Comparison of ENCODE assay signal across 25 cellular contexts in the genomic region with DNA sequence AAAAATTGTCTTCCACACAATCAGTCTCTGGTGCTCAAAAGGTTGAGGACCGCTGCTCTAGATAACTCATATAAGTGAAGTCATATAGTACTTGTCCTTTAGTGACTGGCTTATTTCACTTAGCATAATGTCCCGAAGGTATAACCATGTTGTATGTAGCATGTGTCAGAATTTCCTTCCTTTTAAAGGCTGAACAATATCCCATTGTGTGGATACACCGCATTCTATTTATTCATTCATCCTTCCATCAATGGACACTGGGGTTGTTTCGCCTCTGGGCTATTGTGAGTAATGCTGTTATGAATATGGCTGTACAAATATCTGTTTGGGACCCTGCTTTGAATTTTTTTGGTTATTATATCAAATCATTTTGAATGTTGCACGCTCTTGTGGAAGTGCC. TPM values are rescaled to one million over a fixed set of nuclear protein-coding genes. Genes with fewer than 3 reads are reported as not detected.
DNase-seq lines count a peak whose midpoint lies in the region; FAIRE-seq and TF ChIP-seq lines count a peak whose summit lies in the region.
"Had no signal": no experiment of that assay in that cellular context is flagged by ENCODE, and none has a peak within 500 bp of the region (broad histone marks: within the 10 kb centered on the region; RNA-seq: fewer than 3 reads in every experiment).

No MANE protein-coding gene starts in this region.

- H2AFZ ChIP-seq in endothelial cell of umbilical vein (ENCODE audit: low read depth, low read length): no peak overlapping the region

- DNase-seq in COLO829 (ENCODE audit: low spot score): peak; percentile 38
- DNase-seq in M059J (ENCODE audit: low read depth): peak; percentile 13
- DNase-seq in endothelial cell of umbilical vein (ENCODE audit: low read depth, low spot score): no peak
- DNase-seq in medulla oblongata (ENCODE audit: extremely low spot score): peak; percentile 12
- no peak for DNase-seq in RPMI8226
- DNase-seq in activated effector memory CD4-positive, alpha-beta T cell treated with Interleukin-2 at 50 U/mL for 16 hours: no peak
- no peak for DNase-seq in stimulated activated CD4-positive, alpha-beta T cell treated with anti-CD3 and anti-CD28 coated beads, Interleukin-1b, Interleukin-23, amount 100 ng/mL, for 48 hours
- DNase-seq: AML-193; CD4-positive, alpha-beta T cell; COR-L47; DMS53; GF-D8; GOT3; HCEC 1CT; NCI-H1092 treated with DMSO at 0.1 percent for 48 hours; NCI-H1436; NCI-H1930; NCI-H2107; NCI-H524 treated with DMSO at 0.1 percent for 48 hours; SHP77 treated with DMSO at 0.1 percent for 48 hours had no signal

- no peak overlapping the region for H3K4me2 ChIP-seq in endothelial cell of umbilical vein (ENCODE audit: insufficient read depth, low read length)
- H3K4me2 ChIP-seq: BLaER1 treated with 17β-estradiol and CSF1 and Interleukin-3, amounts not matched to agents 10 nM and 100 nM had no signal

- BruUV-seq in endothelial cell of umbilical vein (replicated peaks; lab: Mats Ljungman, UMichigan): no TSS peak

- no peaks in the 10 kb centered on the region for H3K36me3 ChIP-seq in endothelial cell of umbilical vein (ENCODE audit: control insufficient read depth in 2 of 2, extremely low read depth in 1 of 2, insufficient read depth in 2 of 2, low read length in 2 of 2)
- H3K36me3 ChIP-seq: BLaER1 treated with 17β-estradiol and CSF1 and Interleukin-3, amounts not matched to agents 10 nM and 100 nM had no signal

- TF ChIP-seq POLR2A in endothelial cell of umbilical vein (IDR thresholded peaks at IDR 0.05; ENCODE audit: low read depth, low read length): no peak

- no peaks in the 10 kb centered on the region for H4K20me1 ChIP-seq in endothelial cell of umbilical vein (replicated peaks; ENCODE audit: control insufficient read depth, extremely low read depth, insufficient read depth, low read length)
- H4K20me1 ChIP-seq: BLaER1 treated with 17β-estradiol and CSF1 and Interleukin-3, amounts not matched to agents 10 nM and 100 nM had no signal

- no peaks in the 10 kb centered on the region for H3K79me2 ChIP-seq in endothelial cell of umbilical vein (ENCODE audit: control insufficient read depth, insufficient read depth, low read length)

- no peaks in the 10 kb centered on the region for H3K27me3 ChIP-seq in endothelial cell of umbilical vein (ENCODE audit: control insufficient read depth in 2 of 2, insufficient read depth in 2 of 2, low read length in 2 of 2)
- H3K27me3 ChIP-seq: BLaER1 treated with 17β-estradiol and CSF1 and Interleukin-3, amounts not matched to agents 10 nM and 100 nM had no signal

- intact Hi-C loops in endothelial cell of umbilical vein (cut with micrococcal nuclease): loop anchor here (5.0 kb wide), 1 partner anchor 360 kb away; no protein-coding TSS in a partner anchor

- no peak overlapping the region for H3K4me3 ChIP-seq in endothelial cell of umbilical vein (replicated peaks in 1 of 3; ENCODE audit: insufficient read depth in 1 of 3, low read depth in 1 of 3, low read length in 3 of 3)
- H3K4me3 ChIP-seq: BLaER1 treated with 17β-estradiol and CSF1 and Interleukin-3, amounts not matched to agents 10 nM and 100 nM; SK-N-MC had no signal

- CTCF ChIA-PET in endothelial cell of umbilical vein (lab: Charles Lee): interaction anchor here (1.2 to 5.0 kb wide), 4 partner anchors 32 to 62 kb away, joined by 3 to 136 read pairs (median 4); no protein-coding TSS in a partner anchor

- H3K4me1 ChIP-seq in endothelial cell of umbilical vein (ENCODE audit: control insufficient read depth, extremely low read depth, insufficient read depth, low read length): no peaks in the 10 kb centered on the region

- no peak overlapping the region for H3K9ac ChIP-seq in endothelial cell of umbilical vein (replicated peaks; ENCODE audit: extremely low read depth, insufficient read depth, low read length)
- H3K9ac ChIP-seq: BLaER1 treated with 17β-estradiol and CSF1 and Interleukin-3, amounts not matched to agents 10 nM and 100 nM had no signal

- dilution Hi-C loops in endothelial cell of umbilical vein (cut with MboI; ENCODE audit: extremely low pct_ligation_motif_present, low sequenced_read_pairs): no loop called here

- TF ChIP-seq CTCF in endothelial cell of umbilical vein (IDR thresholded peaks at IDR 0.05; ENCODE audit: extremely low read depth in 1 of 2, insufficient read depth in 1 of 2, low read depth in 1 of 2, low read length in 2 of 2): no peak

- H3K27ac ChIP-seq in endothelial cell of umbilical vein (ENCODE audit: insufficient read depth, low read depth, low read length): no peak overlapping the region
- H3K27ac ChIP-seq: BLaER1 treated with 17β-estradiol and CSF1 and Interleukin-3, amounts not matched to agents 10 nM and 100 nM; SK-N-MC had no signal

- no peaks in the 10 kb centered on the region for H3K9me1 ChIP-seq in endothelial cell of umbilical vein (replicated peaks; ENCODE audit: control insufficient read depth, extremely low read depth, insufficient read depth, low read length)

- POLR2A ChIA-PET in endothelial cell of umbilical vein (lab: Charles Lee): no interaction called here

- peak; percentile 57 for FAIRE-seq in endothelial cell of umbilical vein (lab: Jason Lieb, UNC)
- FAIRE-seq: A204.1, GM12892 had no signal

- no peaks in the 10 kb centered on the region for H3K9me3 ChIP-seq in endothelial cell of umbilical vein (replicated peaks; ENCODE audit: control insufficient read depth, insufficient read depth, low read length)
- H3K9me3 ChIP-seq: BLaER1 treated with 17β-estradiol and CSF1 and Interleukin-3, amounts not matched to agents 10 nM and 100 nM had no signal

TF ChIP-seq in endothelial cell of umbilical vein, 7 proteins besides CTCF, POLR2A, EP300 and RAD21:
- no peak for TF ChIP-seq POLR2AphosphoS5 (IDR thresholded peaks at IDR 0.05; ENCODE audit: insufficient read depth, low read depth, low read length)
- TF ChIP-seq, protein P1, sequence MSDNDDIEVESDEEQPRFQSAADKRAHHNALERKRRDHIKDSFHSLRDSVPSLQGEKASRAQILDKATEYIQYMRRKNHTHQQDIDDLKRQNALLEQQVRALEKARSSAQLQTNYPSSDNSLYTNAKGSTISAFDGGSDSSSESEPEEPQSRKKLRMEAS (IDR thresholded peaks at IDR 0.05; ENCODE audit: insufficient read depth, insufficient read length): no peak
- TF ChIP-seq JUN (IDR thresholded peaks at IDR 0.05; ENCODE audit: borderline replicate concordance, insufficient read depth, insufficient read length, low read depth): no peak
TF ChIP-seq in endothelial cell of umbilical vein: peak in this region for 0.

RNA-seq across cellular contexts. Expression of a gene that starts 4.6 kb away (rescaled TPM):
- 2.1 and 5.5 TPM in 2 replicates for total RNA-seq in M059J (2014; rRNA removed; shearing (Covaris generic))
- not detected in 2 replicates for total RNA-seq in endothelial cell of umbilical vein
- 0.11 and 0.28 TPM in 2 replicates for polyA plus RNA-seq in endothelial cell of umbilical vein
- polyA plus RNA-seq in endothelial cell of umbilical vein (2011; cell fraction: cytosol; rRNA removed): 0.08 and 0.12 TPM in 2 replicates
- 0.29 and 0.34 TPM in 2 replicates for polyA plus RNA-seq in endothelial cell of umbilical vein (2011; cell fraction: nucleus; rRNA removed)
- polyA plus RNA-seq in endothelial cell of umbilical vein (2012): 0.16 and 0.25 TPM in 2 replicates
- polyA minus RNA-seq in endothelial cell of umbilical vein: not detected in 2 replicates
- not detected for polyA minus RNA-seq in endothelial cell of umbilical vein (2011; cell fraction: cytosol; rRNA and poly(A)+ RNA removed)
- polyA minus RNA-seq in endothelial cell of umbilical vein (2011; cell fraction: nucleus; rRNA and poly(A)+ RNA removed): not detected in 2 replicates
- total RNA-seq: CD4-positive, alpha-beta T cell had no signal
- polyA plus RNA-seq: IgD-negative memory B cell had no signal

RNA-seq across cellular contexts. Expression of a gene that starts 20.3 kb away (rescaled TPM):
- 4.2 and 5.6 TPM in 2 replicates for total RNA-seq in M059J (2014; rRNA removed; shearing (Covaris generic))
- 6.0 and 10.7 TPM in 2 replicates for total RNA-seq in endothelial cell of umbilical vein
- polyA plus RNA-seq in endothelial cell of umbilical vein: 1.4 and 1.9 TPM in 2 replicates
- 1.7 TPM in 2 replicates for polyA plus RNA-seq in endothelial cell of umbilical vein (2011; cell fraction: cytosol; rRNA removed)
- 6.5 and 6.9 TPM in 2 replicates for polyA plus RNA-seq in endothelial cell of umbilical vein (2011; cell fraction: nucleus; rRNA removed)
- 4.0 and 5.0 TPM in 2 replicates for polyA plus RNA-seq in endothelial cell of umbilical vein (2012)
- polyA minus RNA-seq in endothelial cell of umbilical vein: 4.7 and 5.4 TPM in 2 replicates
- 4.4 TPM for polyA minus RNA-seq in endothelial cell of umbilical vein (2011; cell fraction: cytosol; rRNA and poly(A)+ RNA removed)
- polyA minus RNA-seq in endothelial cell of umbilical vein (2011; cell fraction: nucleus; rRNA and poly(A)+ RNA removed): 7.6 and 12.2 TPM in 2 replicates

RNA-seq across cellular contexts. Expression of a gene that starts 26.1 kb away (rescaled TPM):
- 20.6 and 30.3 TPM in 2 replicates for total RNA-seq in M059J (2014; rRNA removed; shearing (Covaris generic))
- total RNA-seq in endothelial cell of umbilical vein: 0.35 TPM in 1 of 2 replicates, not detected in the other
- 0.27 and 0.29 TPM in 2 replicates for polyA plus RNA-seq in endothelial cell of umbilical vein
- polyA plus RNA-seq in endothelial cell of umbilical vein (2011; cell fraction: cytosol; rRNA removed): 0.14 and 0.16 TPM in 2 replicates
- 0.22 and 0.76 TPM in 2 replicates for polyA plus RNA-seq in endothelial cell of umbilical vein (2011; cell fraction: nucleus; rRNA removed)
- polyA plus RNA-seq in endothelial cell of umbilical vein (2012): 0.26 TPM in 1 of 2 replicates, not detected in the other
- 0.41 and 0.42 TPM in 2 replicates for polyA minus RNA-seq in endothelial cell of umbilical vein
- polyA minus RNA-seq in endothelial cell of umbilical vein (2011; cell fraction: cytosol; rRNA and poly(A)+ RNA removed): 26.3 TPM
- polyA minus RNA-seq in endothelial cell of umbilical vein (2011; cell fraction: nucleus; rRNA and poly(A)+ RNA removed): not detected in 2 replicates

RNA-seq across cellular contexts. Expression of a gene that starts 52.1 kb away (rescaled TPM):
- total RNA-seq in M059J (2014; rRNA removed; shearing (Covaris generic)): 16.0 and 24.0 TPM in 2 replicates
- 45.0 and 53.3 TPM in 2 replicates for total RNA-seq in endothelial cell of umbilical vein
- polyA plus RNA-seq in endothelial cell of umbilical vein: 25.5 and 26.4 TPM in 2 replicates
- polyA plus RNA-seq in endothelial cell of umbilical vein (2011; cell fraction: cytosol; rRNA removed): 14.2 and 18.4 TPM in 2 replicates
- 57.7 and 62.5 TPM in 2 replicates for polyA plus RNA-seq in endothelial cell of umbilical vein (2011; cell fraction: nucleus; rRNA removed)
- polyA plus RNA-seq in endothelial cell of umbilical vein (2012): 23.0 and 31.6 TPM in 2 replicates
- polyA minus RNA-seq in endothelial cell of umbilical vein: 14.6 and 23.5 TPM in 2 replicates
- polyA minus RNA-seq in endothelial cell of umbilical vein (2011; cell fraction: cytosol; rRNA and poly(A)+ RNA removed): 14.7 TPM
- polyA minus RNA-seq in endothelial cell of umbilical vein (2011; cell fraction: nucleus; rRNA and poly(A)+ RNA removed): 21.9 and 27.0 TPM in 2 replicates

Comparison
In these comparisons a context has a peak if more than half of its experiments do, and no peak if none do; other contexts are left out.
1. DNase-seq: peak in COLO829 (single experiment), M059J (single experiment) and medulla oblongata (single experiment); none in endothelial cell of umbilical vein (single experiment), RPMI8226 (single experiment), activated effector memory CD4-positive, alpha-beta T cell treated with Interleukin-2 at 50 U/mL for 16 hours (single experiment) and stimulated activated CD4-positive, alpha-beta T cell treated with anti-CD3 and anti-CD28 coated beads, Interleukin-1b, Interleukin-23, amount 100 ng/mL, for 48 hours (single experiment).
2. RNA of a gene that starts 26.1 kb away (total RNA-seq): 20.6 to 30.3 TPM in M059J; 0.35 TPM in endothelial cell of umbilical vein; every median in the first group is over 10 times any median in the second.